In the genomic region with DNA sequence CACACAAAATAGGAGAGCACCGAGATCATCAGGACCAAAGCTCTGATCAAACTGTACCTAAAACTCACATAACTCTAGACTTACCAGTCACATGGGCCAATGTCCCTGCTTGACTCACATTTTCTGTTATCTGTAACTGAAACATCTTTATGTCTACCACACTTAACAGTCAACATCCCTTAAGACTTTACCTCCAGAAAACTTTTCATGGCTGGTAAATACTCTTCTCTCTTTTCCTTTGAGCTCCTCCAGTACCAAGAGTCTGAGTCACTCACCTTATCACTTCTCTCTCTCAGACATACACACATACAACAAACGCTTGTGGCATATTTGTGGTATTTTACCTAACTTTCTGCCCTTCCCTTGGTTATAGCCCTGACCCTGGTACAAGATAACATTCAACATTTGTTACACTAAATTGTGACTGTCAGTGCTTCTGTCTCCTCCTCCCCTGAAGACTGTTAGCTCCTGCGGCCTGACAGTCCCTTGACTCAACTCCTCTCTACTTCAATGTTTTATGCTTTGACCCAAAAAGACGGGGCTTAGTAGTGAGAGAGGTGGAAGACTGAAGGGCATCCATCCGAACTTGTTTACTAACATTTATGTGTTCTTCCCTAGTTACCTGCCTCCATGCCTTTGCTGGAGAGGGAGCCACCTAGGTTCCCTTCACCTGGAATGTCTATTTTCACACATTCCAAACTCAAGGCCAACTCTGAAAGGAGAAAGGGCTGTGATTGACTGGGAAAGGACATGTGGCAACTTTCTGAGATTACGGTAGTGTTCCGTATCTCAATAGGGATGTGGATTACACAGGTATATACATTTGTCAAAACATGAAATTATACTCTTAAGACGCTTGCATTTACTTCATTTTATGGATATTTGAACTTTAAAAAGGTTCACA, we compare ENCODE assay signal across 15 cellular contexts. TPM values are rescaled to one million over a fixed set of nuclear protein-coding genes. Genes with fewer than 3 reads are reported as not detected.
A peak's percentile ranks its signal among the peaks of the same experiment; 100 is the strongest.
DNase-seq lines count a peak whose midpoint lies in the region; ATAC-seq and TF ChIP-seq lines count a peak whose summit lies in the region.
"Had no signal": no experiment of that assay in that cellular context is flagged by ENCODE, and none has a peak within 500 bp of the region (broad histone marks: within the 10 kb centered on the region; RNA-seq: fewer than 3 reads in every experiment).

No MANE protein-coding gene starts in this region.

- peak overlapping the region; percentile 85 for H3K27ac Mint-ChIP-seq in activated CD4-positive, alpha-beta T cell treated with anti-CD3 and anti-CD28 coated beads, Interleukin-2, amount 10 ng/mL, durations not matched to agents 24 days and 14 days
- H3K27ac Mint-ChIP-seq in stimulated activated effector memory CD8-positive, alpha-beta T cell treated with anti-CD3 and anti-CD28 coated beads, Interleukin-12 subunit alpha, Interleukin-12 subunit beta, amount 100 ng/mL, for 72 hours, result peak overlapping the region; percentile 30
- H3K27ac Mint-ChIP-seq: activated B cell treated with CpG ODN at 0.5 μM for 24 hours had no signal

- peak; percentile 95 for ATAC-seq in stimulated activated effector memory CD8-positive, alpha-beta T cell treated with anti-CD3 and anti-CD28 coated beads, Interleukin-12 subunit alpha, Interleukin-12 subunit beta, amount 100 ng/mL, for 72 hours
- ATAC-seq in GM19397 (IDR thresholded peaks at IDR 0.05; ENCODE audit: unreplicated experiment), result no peak

- H3K9me3 Mint-ChIP-seq in activated CD4-positive, alpha-beta T cell treated with anti-CD3 and anti-CD28 coated beads, Interleukin-2, amount 10 ng/mL, durations not matched to agents 24 days and 14 days, result peaks cover 24% of the 10 kb centered on the region
- no peaks in the 10 kb centered on the region for H3K9me3 Mint-ChIP-seq in stimulated activated effector memory CD8-positive, alpha-beta T cell treated with anti-CD3 and anti-CD28 coated beads, Interleukin-12 subunit alpha, Interleukin-12 subunit beta, amount 100 ng/mL, for 72 hours
- H3K9me3 Mint-ChIP-seq: activated B cell treated with CpG ODN at 0.5 μM for 24 hours had no signal

- no peaks in the 10 kb centered on the region for H3K36me3 Mint-ChIP-seq in activated CD4-positive, alpha-beta T cell treated with anti-CD3 and anti-CD28 coated beads, Interleukin-2, amount 10 ng/mL, durations not matched to agents 24 days and 14 days (ENCODE audit: low read depth)
- peaks cover 5% of the 10 kb centered on the region for H3K36me3 Mint-ChIP-seq in stimulated activated effector memory CD8-positive, alpha-beta T cell treated with anti-CD3 and anti-CD28 coated beads, Interleukin-12 subunit alpha, Interleukin-12 subunit beta, amount 100 ng/mL, for 72 hours

- H3K4me1 Mint-ChIP-seq in activated CD4-positive, alpha-beta T cell treated with anti-CD3 and anti-CD28 coated beads, Interleukin-2, amount 10 ng/mL, durations not matched to agents 24 days and 14 days, result peaks cover 34% of the 10 kb centered on the region
- peaks cover 27% of the 10 kb centered on the region for H3K4me1 Mint-ChIP-seq in stimulated activated effector memory CD8-positive, alpha-beta T cell treated with anti-CD3 and anti-CD28 coated beads, Interleukin-12 subunit alpha, Interleukin-12 subunit beta, amount 100 ng/mL, for 72 hours
- H3K4me1 Mint-ChIP-seq: activated B cell treated with CpG ODN at 0.5 μM for 24 hours had no signal

- H3K27me3 Mint-ChIP-seq in activated CD4-positive, alpha-beta T cell treated with anti-CD3 and anti-CD28 coated beads, Interleukin-2, amount 10 ng/mL, durations not matched to agents 24 days and 14 days, result no peaks in the 10 kb centered on the region

- no peak overlapping the region for H3K4me3 ChIP-seq in brain microvascular endothelial cell (ENCODE audit: low read depth, low read length)
- H3K4me3 ChIP-seq: sigmoid colon, transverse colon had no signal

- peak; percentile 56 for DNase-seq in activated CD4-positive, alpha-beta T cell treated with anti-CD3 and anti-CD28 coated beads, Interleukin-2, amount 10 ng/mL, durations not matched to agents 24 days and 14 days
- DNase-seq in activated CD4-positive, alpha-beta T cell treated with anti-CD3 and anti-CD28 coated beads, Interleukin-2, amount 50 U/mL, for 1 hour, result no peak
- DNase-seq in SW480 (ENCODE audit: low spot score), result peak; percentile 28
- peak; percentile 58 for DNase-seq in brain microvascular endothelial cell
- DNase-seq in stimulated activated effector memory CD8-positive, alpha-beta T cell treated with anti-CD3 and anti-CD28 coated beads, Interleukin-12 subunit alpha, Interleukin-12 subunit beta, amount 100 ng/mL, for 72 hours (ENCODE audit: low spot score in 2 of 2), result no peak
- DNase-seq in NCI-H1436 (lab: John Stamatoyannopoulos, UW), result no peak
- no peak for DNase-seq in NCI-H2196 treated with DMSO at 0.1 percent for 48 hours (lab: John Stamatoyannopoulos, UW; ENCODE audit: unreplicated experiment)
- DNase-seq: activated B cell treated with CpG ODN at 0.5 μM for 24 hours, kidney, NCI-H1092 treated with DMSO at 0.1 percent for 48 hours, NCI-H524 treated with DMSO at 0.1 percent for 48 hours, SIG-M5, sigmoid colon, transverse colon had no signal

- peak overlapping the region; percentile 35 for H3K27ac ChIP-seq in brain microvascular endothelial cell
- H3K27ac ChIP-seq: sigmoid colon, transverse colon had no signal

- in situ Hi-C loops in brain microvascular endothelial cell (cut with HindIII; ENCODE audit: low pct_ligation_motif_present, low sequenced_read_pairs), result no loop called here

- no peak for TF ChIP-seq CTCF in brain microvascular endothelial cell (IDR thresholded peaks at IDR 0.05; ENCODE audit: low read depth, low read length, missing control alignments)

- no peaks in the 10 kb centered on the region for H3K36me3 ChIP-seq in brain microvascular endothelial cell (replicated peaks)
- H3K36me3 ChIP-seq: sigmoid colon, transverse colon had no signal

- no peaks in the 10 kb centered on the region for H3K27me3 ChIP-seq in brain microvascular endothelial cell (replicated peaks)
- H3K27me3 ChIP-seq: sigmoid colon, transverse colon had no signal

- intact Hi-C loops in activated CD4-positive, alpha-beta T cell treated with anti-CD3 and anti-CD28 coated beads, Interleukin-2, amount 10 ng/mL, durations not matched to agents 24 days and 14 days (cut with micrococcal nuclease), result loop anchor here (1.0 to 10.0 kb wide), 3 partner anchors 10 to 1193 kb away; a partner anchor contains a TSS

- peak overlapping the region; percentile 18 for H3K4me3 Mint-ChIP-seq in activated CD4-positive, alpha-beta T cell treated with anti-CD3 and anti-CD28 coated beads, Interleukin-2, amount 10 ng/mL, durations not matched to agents 24 days and 14 days
- no peak overlapping the region for H3K4me3 Mint-ChIP-seq in stimulated activated effector memory CD8-positive, alpha-beta T cell treated with anti-CD3 and anti-CD28 coated beads, Interleukin-12 subunit alpha, Interleukin-12 subunit beta, amount 100 ng/mL, for 72 hours
- H3K4me3 Mint-ChIP-seq: activated B cell treated with CpG ODN at 0.5 μM for 24 hours had no signal

RNA-seq across cellular contexts. Expression of a gene that starts 3.7 kb away (rescaled TPM):
- total RNA-seq in activated CD4-positive, alpha-beta T cell treated with anti-CD3 and anti-CD28 coated beads, Interleukin-2, amount 10 ng/mL, durations not matched to agents 24 days and 14 days, result 0.44 and 0.85 TPM in 2 replicates

RNA-seq across cellular contexts. Expression of a gene that starts 9.2 kb away (rescaled TPM):
- total RNA-seq in activated CD4-positive, alpha-beta T cell treated with anti-CD3 and anti-CD28 coated beads, Interleukin-2, amount 10 ng/mL, durations not matched to agents 24 days and 14 days, result 58.7 and 60.5 TPM in 2 replicates

Comparison
In these comparisons a context has a peak if more than half of its experiments do, and no peak if none do; other contexts are left out.
1. DNase-seq: peak in activated CD4-positive, alpha-beta T cell treated with anti-CD3 and anti-CD28 coated beads, Interleukin-2, amount 10 ng/mL, durations not matched to agents 24 days and 14 days (single experiment), SW480 (single experiment) and brain microvascular endothelial cell (single experiment); none in activated CD4-positive, alpha-beta T cell treated with anti-CD3 and anti-CD28 coated beads, Interleukin-2, amount 50 U/mL, for 1 hour (single experiment), stimulated activated effector memory CD8-positive, alpha-beta T cell treated with anti-CD3 and anti-CD28 coated beads, Interleukin-12 subunit alpha, Interleukin-12 subunit beta, amount 100 ng/mL, for 72 hours (0 of 2), NCI-H1436 (single experiment) and NCI-H2196 treated with DMSO at 0.1 percent for 48 hours (single experiment).